ENCODE assay signal across 20 cellular contexts in the genomic region with DNA sequence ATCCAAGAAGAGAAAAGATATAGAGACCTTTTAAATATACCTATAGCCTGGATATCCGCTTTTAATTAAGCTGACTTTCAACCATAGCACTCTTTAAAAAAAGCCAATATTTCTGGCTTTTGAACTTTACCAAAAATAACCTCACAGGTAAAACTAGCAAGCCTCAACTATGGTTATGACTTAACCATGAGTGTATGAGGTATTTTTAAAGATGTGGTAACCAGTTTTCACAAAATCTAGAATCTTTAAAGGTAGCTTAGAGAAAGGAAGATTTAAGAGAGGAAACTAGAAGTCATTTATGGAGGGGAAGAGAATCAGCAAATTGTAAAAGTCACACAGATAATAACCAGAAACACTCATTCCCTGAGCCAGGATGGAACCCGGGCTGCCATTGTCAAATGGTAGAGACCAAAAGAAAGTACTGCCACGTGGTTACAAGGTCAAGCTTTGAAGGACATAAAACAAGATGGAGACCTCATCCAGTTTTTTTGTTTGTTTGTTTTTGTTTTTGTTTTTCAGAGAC.
DNase-seq lines count a peak whose midpoint lies in the region; ATAC-seq, FAIRE-seq and TF ChIP-seq lines count a peak whose summit lies in the region.
"Had no signal": no experiment of that assay in that cellular context is flagged by ENCODE, and none has a peak within 500 bp of the region (broad histone marks: within the 10 kb centered on the region; RNA-seq: fewer than 3 reads in every experiment).

No MANE protein-coding gene starts in this region.

- no peak overlapping the region for H3K4me2 ChIP-seq in OCI-LY3 (ENCODE audit: low read length)
- H3K4me2 ChIP-seq: SK-N-SH had no signal

- TF ChIP-seq POLR2A in GM12892 (IDR thresholded peaks at IDR 0.05; ENCODE audit: low read depth, low read length): no peak

- H3K36me3 ChIP-seq in OCI-LY3 (replicated peaks; ENCODE audit: low read depth, low read length): peaks cover 5% of the 10 kb centered on the region

- no peak overlapping the region for H3K9ac ChIP-seq in OCI-LY3 (ENCODE audit: low read length)
- H3K9ac ChIP-seq: SK-N-SH had no signal

- ATAC-seq in GM18870 (IDR thresholded peaks at IDR 0.05; ENCODE audit: unreplicated experiment) (peak; percentile 35), HG02852 (IDR thresholded peaks at IDR 0.05; ENCODE audit: unreplicated experiment) (peak; percentile 64)
- ATAC-seq: T-cell had no signal

- no peaks in the 10 kb centered on the region for H4K20me1 ChIP-seq in OCI-LY3 (ENCODE audit: insufficient read depth, low read length)

- no peaks in the 10 kb centered on the region for H3K27me3 ChIP-seq in OCI-LY3 (ENCODE audit: low read depth, low read length)

- H3K9me3 ChIP-seq in OCI-LY3 (ENCODE audit: insufficient read depth, low read length): no peaks in the 10 kb centered on the region
- H3K9me3 ChIP-seq: SK-N-SH had no signal

- H3K4me3 ChIP-seq in OCI-LY3 (ENCODE audit: low read length): no peak overlapping the region

- no peaks in the 10 kb centered on the region for H3K79me2 ChIP-seq in OCI-LY3 (ENCODE audit: low read length)

- H3K4me1 ChIP-seq in OCI-LY3 (ENCODE audit: low read length): peaks cover 14% of the 10 kb centered on the region

- TF ChIP-seq CTCF in OCI-LY3 (IDR thresholded peaks at IDR 0.05; ENCODE audit: low read depth, low read length): no peak

- H2AFZ ChIP-seq in OCI-LY3 (ENCODE audit: low read depth, low read length): peak overlapping the region; percentile 43

- 0 out of 2 replicates have a peak overlapping the region, but pooled peaks have one; percentile 4 for H3K27ac ChIP-seq in OCI-LY3 (ENCODE audit: low read length)

- in situ Hi-C loops in G401 (cut with HindIII; ENCODE audit: low sequenced_read_pairs): no loop called here

- no peak for DNase-seq in GM12892 (ENCODE audit: insufficient read length)
- no peak for DNase-seq in LoVo (ENCODE audit: low spot score)
- no peak for DNase-seq in superior temporal gyrus (ENCODE audit: extremely low spot score)
- DNase-seq in effector CD8-positive, alpha-beta T cell (lab: John Stamatoyannopoulos, UW): no peak
- DNase-seq in G401 (ENCODE audit: low spot score): no peak
- DNase-seq: 8988T; COR-L47; GDM1; Kasumi-1; NCI-H1105; NCI-H2081; NK-92 treated with Interleukin-12 subunit alpha and Interleukin-12 subunit beta, amount 100 ng/mL, for 24 hours; SHP77 treated with DMSO at 0.1 percent for 48 hours; SK-N-SH; T-cell had no signal

- peak; percentile 24 for FAIRE-seq in GM12892 (lab: Jason Lieb, UNC)
- FAIRE-seq: GM19239, H54 had no signal
